1 cellular context compared by ENCODE assay signal in genomic region chr7:104096683-104097082, GRCh38.
TF ChIP-seq lines count a peak whose summit lies in the region.

No MANE protein-coding gene starts in this region.

TF ChIP-seq in HepG2, 621 proteins besides CTCF, POLR2A, EP300 and RAD21 (continued from another document):
- TF ChIP-seq, protein P1, sequence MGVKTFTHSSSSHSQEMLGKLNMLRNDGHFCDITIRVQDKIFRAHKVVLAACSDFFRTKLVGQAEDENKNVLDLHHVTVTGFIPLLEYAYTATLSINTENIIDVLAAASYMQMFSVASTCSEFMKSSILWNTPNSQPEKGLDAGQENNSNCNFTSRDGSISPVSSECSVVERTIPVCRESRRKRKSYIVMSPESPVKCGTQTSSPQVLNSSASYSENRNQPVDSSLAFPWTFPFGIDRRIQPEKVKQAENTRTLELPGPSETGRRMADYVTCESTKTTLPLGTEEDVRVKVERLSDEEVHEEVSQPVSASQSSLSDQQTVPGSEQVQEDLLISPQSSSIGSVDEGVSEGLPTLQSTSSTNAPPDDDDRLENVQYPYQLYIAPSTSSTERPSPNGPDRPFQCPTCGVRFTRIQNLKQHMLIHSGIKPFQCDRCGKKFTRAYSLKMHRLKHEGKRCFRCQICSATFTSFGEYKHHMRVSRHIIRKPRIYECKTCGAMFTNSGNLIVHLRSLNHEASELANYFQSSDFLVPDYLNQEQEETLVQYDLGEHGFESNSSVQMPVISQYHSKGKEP (CRISPR knock-in tag; IDR thresholded peaks at IDR 0.05): no peak
- no peak for TF ChIP-seq ZBTB7B (CRISPR knock-in tag; IDR thresholded peaks at IDR 0.05)
- no peak for TF ChIP-seq ASH2L (IDR thresholded peaks at IDR 0.05; ENCODE audit: insufficient read length, low read depth, low read length)
- TF ChIP-seq ZNF296 (CRISPR knock-in tag; conservative IDR thresholded peaks at IDR 0.05): no peak
- TF ChIP-seq PAX8 (CRISPR knock-in tag; IDR thresholded peaks at IDR 0.05; ENCODE audit: borderline replicate concordance): no peak
- TF ChIP-seq STAT5B (CRISPR knock-in tag; IDR thresholded peaks at IDR 0.05): no peak
- no peak for TF ChIP-seq RBM22 (optimal IDR thresholded peaks at IDR 0.05; ENCODE audit: low read length)
- TF ChIP-seq HMG20A (CRISPR knock-in tag; IDR thresholded peaks at IDR 0.05; ENCODE audit: borderline replicate concordance): no peak; the same call in 1 of the 2 replicates
- TF ChIP-seq, protein P2, sequence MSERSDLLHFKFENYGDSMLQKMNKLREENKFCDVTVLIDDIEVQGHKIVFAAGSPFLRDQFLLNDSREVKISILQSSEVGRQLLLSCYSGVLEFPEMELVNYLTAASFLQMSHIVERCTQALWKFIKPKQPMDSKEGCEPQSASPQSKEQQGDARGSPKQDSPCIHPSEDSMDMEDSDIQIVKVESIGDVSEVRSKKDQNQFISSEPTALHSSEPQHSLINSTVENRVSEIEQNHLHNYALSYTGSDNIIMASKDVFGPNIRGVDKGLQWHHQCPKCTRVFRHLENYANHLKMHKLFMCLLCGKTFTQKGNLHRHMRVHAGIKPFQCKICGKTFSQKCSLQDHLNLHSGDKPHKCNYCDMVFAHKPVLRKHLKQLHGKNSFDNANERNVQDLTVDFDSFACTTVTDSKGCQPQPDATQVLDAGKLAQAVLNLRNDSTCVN (CRISPR knock-in tag; IDR thresholded peaks at IDR 0.05; ENCODE audit: borderline replicate concordance): peak; percentile 90
- TF ChIP-seq ZNF318 (CRISPR knock-in tag; IDR thresholded peaks at IDR 0.05): no peak
- TF ChIP-seq ZNF10 (CRISPR knock-in tag; IDR thresholded peaks at IDR 0.05; ENCODE audit: borderline replicate concordance, low read depth): no peak
- no peak for TF ChIP-seq NFYB (CRISPR knock-in tag; IDR thresholded peaks at IDR 0.05)
- peak; percentile 60; the same call in 1 of the 2 replicates for TF ChIP-seq ZNF614 (CRISPR knock-in tag; IDR thresholded peaks at IDR 0.05; ENCODE audit: borderline replicate concordance)
- no peak for TF ChIP-seq DBP (CRISPR knock-in tag; IDR thresholded peaks at IDR 0.05; ENCODE audit: not compliant biosample characterization)
- no peak for TF ChIP-seq MXD1 (CRISPR knock-in tag; IDR thresholded peaks at IDR 0.05)
- TF ChIP-seq, protein P3, sequence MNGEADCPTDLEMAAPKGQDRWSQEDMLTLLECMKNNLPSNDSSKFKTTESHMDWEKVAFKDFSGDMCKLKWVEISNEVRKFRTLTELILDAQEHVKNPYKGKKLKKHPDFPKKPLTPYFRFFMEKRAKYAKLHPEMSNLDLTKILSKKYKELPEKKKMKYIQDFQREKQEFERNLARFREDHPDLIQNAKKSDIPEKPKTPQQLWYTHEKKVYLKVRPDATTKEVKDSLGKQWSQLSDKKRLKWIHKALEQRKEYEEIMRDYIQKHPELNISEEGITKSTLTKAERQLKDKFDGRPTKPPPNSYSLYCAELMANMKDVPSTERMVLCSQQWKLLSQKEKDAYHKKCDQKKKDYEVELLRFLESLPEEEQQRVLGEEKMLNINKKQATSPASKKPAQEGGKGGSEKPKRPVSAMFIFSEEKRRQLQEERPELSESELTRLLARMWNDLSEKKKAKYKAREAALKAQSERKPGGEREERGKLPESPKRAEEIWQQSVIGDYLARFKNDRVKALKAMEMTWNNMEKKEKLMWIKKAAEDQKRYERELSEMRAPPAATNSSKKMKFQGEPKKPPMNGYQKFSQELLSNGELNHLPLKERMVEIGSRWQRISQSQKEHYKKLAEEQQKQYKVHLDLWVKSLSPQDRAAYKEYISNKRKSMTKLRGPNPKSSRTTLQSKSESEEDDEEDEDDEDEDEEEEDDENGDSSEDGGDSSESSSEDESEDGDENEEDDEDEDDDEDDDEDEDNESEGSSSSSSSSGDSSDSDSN (CRISPR knock-in tag; IDR thresholded peaks at IDR 0.05): no peak
- TF ChIP-seq ETS1 (CRISPR knock-in tag; IDR thresholded peaks at IDR 0.05): no peak
- no peak for TF ChIP-seq ETV6 (CRISPR knock-in tag; conservative IDR thresholded peaks at IDR 0.05)
- TF ChIP-seq, protein P4, sequence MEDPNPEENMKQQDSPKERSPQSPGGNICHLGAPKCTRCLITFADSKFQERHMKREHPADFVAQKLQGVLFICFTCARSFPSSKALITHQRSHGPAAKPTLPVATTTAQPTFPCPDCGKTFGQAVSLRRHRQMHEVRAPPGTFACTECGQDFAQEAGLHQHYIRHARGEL (CRISPR knock-in tag; IDR thresholded peaks at IDR 0.05): no peak
TF ChIP-seq in HepG2: peak in this region for 24.
